Comparison of ENCODE assay signal across 8 cellular contexts in the genomic region with DNA sequence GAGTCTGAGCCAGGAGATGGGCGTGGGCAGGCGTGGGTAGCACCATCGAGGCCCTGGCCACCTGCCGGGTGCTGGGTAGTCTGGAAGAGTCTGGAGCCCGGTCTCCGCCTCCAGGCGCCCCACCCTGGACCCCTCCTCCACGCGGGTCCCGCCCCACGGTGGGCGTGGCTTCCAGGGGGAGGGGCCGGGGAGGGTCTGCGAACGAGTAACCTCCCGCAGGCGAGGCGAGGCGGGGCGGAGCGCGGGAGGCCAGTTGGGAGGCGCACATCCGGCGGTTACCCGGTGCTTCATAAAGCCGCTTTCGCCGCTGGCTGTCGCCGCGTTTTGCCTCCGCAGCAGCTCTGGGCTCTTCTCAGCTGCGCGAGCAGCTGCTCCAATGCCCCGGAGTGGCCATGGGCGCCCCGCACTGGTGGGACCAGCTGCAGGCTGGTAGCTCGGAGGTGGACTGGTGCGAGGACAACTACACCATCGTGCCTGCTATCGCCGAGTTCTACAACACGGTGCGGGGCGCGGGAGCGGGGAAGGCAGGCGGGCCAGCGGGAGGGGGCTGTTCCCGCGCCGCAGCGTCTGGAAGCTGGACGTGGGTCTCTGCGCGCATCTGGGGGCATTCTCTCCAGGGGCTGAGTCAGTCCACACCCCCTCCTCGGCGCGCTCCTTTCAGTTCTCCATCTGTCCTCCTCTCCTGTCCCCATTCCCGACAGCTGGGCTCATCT. TPM values are rescaled to one million over a fixed set of nuclear protein-coding genes. Genes with fewer than 3 reads are reported as not detected.
DNase-seq lines count a peak whose midpoint lies in the region; ATAC-seq and TF ChIP-seq lines count a peak whose summit lies in the region.

Gene ACER2 (plus strand): TSS at position 317 of the 713 bp plus-strand sequence. CDS start 76 bp downstream, at position 393.

- TF ChIP-seq CTCF in kidney epithelial cell (IDR thresholded peaks at IDR 0.05; ENCODE audit: insufficient read depth, low read length, poor library complexity, severe bottlenecking), result peak; percentile 21

- H3K4me3 ChIP-seq in kidney epithelial cell (ENCODE audit: low read depth, low read length), result peak within 1 kb of the TSS; percentile 74

- H3K27me3 ChIP-seq in kidney epithelial cell (ENCODE audit: control insufficient read depth, insufficient read depth, low read length), result no peaks in the 10 kb centered on the region

- H3K36me3 ChIP-seq in kidney epithelial cell (ENCODE audit: control insufficient read depth, insufficient read depth, low read length), result no peaks in the 10 kb centered on the region

- DNase-seq in AML-193 (lab: John Stamatoyannopoulos, UW) (peak; percentile 36 to 40), NCI-H345 (lab: John Stamatoyannopoulos, UW) (peak; percentile 97), cerebellum (ENCODE audit: low spot score) (peak; percentile 91), kidney epithelial cell (ENCODE audit: low read depth) (peak; percentile 54)
- peak; percentile 92 for DNase-seq in activated CD4-positive, CD25-positive, alpha-beta regulatory T cell treated with anti-CD3 and anti-CD28 coated beads, Interleukin-2, amount 50 U/mL, for 72 hours
- peak; percentile 96 for DNase-seq in stimulated activated CD4-positive, alpha-beta T cell treated with anti-CD3 and anti-CD28 coated beads, Interleukin-15, amount 100 ng/mL, for 24 hours

- ATAC-seq in GM19023 (IDR thresholded peaks at IDR 0.05; ENCODE audit: unreplicated experiment) (peak; percentile 94), HG03196 (IDR thresholded peaks at IDR 0.05; ENCODE audit: unreplicated experiment) (peak; percentile 93)

RNA-seq across cellular contexts. Expression of gene ACER2, which starts in this region (rescaled TPM):
- total RNA-seq in cerebellum, result 7.9 TPM
- total RNA-seq in kidney epithelial cell, result 7.7 and 10.8 TPM in 2 replicates

Comparison
In these comparisons a context has a peak if more than half of its experiments do, and no peak if none do; other contexts are left out.
1. Peak in every context shown above with its lines: DNase-seq, ATAC-seq and H3K4me3 ChIP-seq.
2. DNase-seq: peak in every context shown above with its lines; median percentile 97 in NCI-H345; 96 in stimulated activated CD4-positive, alpha-beta T cell treated with anti-CD3 and anti-CD28 coated beads, Interleukin-15, amount 100 ng/mL, for 24 hours; 92 in activated CD4-positive, CD25-positive, alpha-beta regulatory T cell treated with anti-CD3 and anti-CD28 coated beads, Interleukin-2, amount 50 U/mL, for 72 hours; 91 in cerebellum; 54 in kidney epithelial cell; 38 in AML-193.